Comparison of ENCODE assay signal across 16 cellular contexts in genomic region chr1:60753508-60753907, GRCh38.
A peak's percentile ranks its signal among the peaks of the same experiment; 100 is the strongest.
DNase-seq lines count a peak whose midpoint lies in the region.
"Had no signal": no experiment of that assay in that cellular context is flagged by ENCODE, and none has a peak within 500 bp of the region (broad histone marks: within the 10 kb centered on the region; RNA-seq: fewer than 3 reads in every experiment).

No MANE protein-coding gene starts in this region.

- no peak overlapping the region for H3K27ac ChIP-seq in caudate nucleus (ENCODE audit: low read depth, low read length)
- no peak overlapping the region for H3K27ac ChIP-seq in SJCRH30
- H3K27ac ChIP-seq: KMS-11, RWPE1 had no signal

- no peaks in the 10 kb centered on the region for H3K9me3 Mint-ChIP-seq in activated naive CD4-positive, alpha-beta T cell treated with anti-CD3 and anti-CD28 coated beads, Interleukin-2, amount 10 ng/mL, durations not matched to agents 7 days and 5 days

- H3K36me3 Mint-ChIP-seq in activated naive CD4-positive, alpha-beta T cell treated with anti-CD3 and anti-CD28 coated beads, Interleukin-2, amount 10 ng/mL, durations not matched to agents 7 days and 5 days: no peaks in the 10 kb centered on the region
- H3K36me3 Mint-ChIP-seq: CD4-positive, CD25-positive, alpha-beta regulatory T cell had no signal

- H3K9me3 ChIP-seq in SJCRH30 (replicated peaks): no peaks in the 10 kb centered on the region

- H3K4me3 Mint-ChIP-seq in activated naive CD4-positive, alpha-beta T cell treated with anti-CD3 and anti-CD28 coated beads, Interleukin-2, amount 10 ng/mL, durations not matched to agents 7 days and 5 days: no peak overlapping the region
- H3K4me3 Mint-ChIP-seq: CD4-positive, CD25-positive, alpha-beta regulatory T cell had no signal

- H3K27me3 ChIP-seq in SJCRH30: no peaks in the 10 kb centered on the region

- H3K27me3 Mint-ChIP-seq in activated naive CD4-positive, alpha-beta T cell treated with anti-CD3 and anti-CD28 coated beads, Interleukin-2, amount 10 ng/mL, durations not matched to agents 7 days and 5 days: no peaks in the 10 kb centered on the region
- H3K27me3 Mint-ChIP-seq: CD4-positive, CD25-positive, alpha-beta regulatory T cell had no signal

- no peak overlapping the region for H3K27ac Mint-ChIP-seq in activated naive CD4-positive, alpha-beta T cell treated with anti-CD3 and anti-CD28 coated beads, Interleukin-2, amount 10 ng/mL, durations not matched to agents 7 days and 5 days
- H3K27ac Mint-ChIP-seq: CD4-positive, CD25-positive, alpha-beta regulatory T cell had no signal

- H3K4me1 ChIP-seq in SJCRH30: no peaks in the 10 kb centered on the region

- H3K4me1 Mint-ChIP-seq in activated naive CD4-positive, alpha-beta T cell treated with anti-CD3 and anti-CD28 coated beads, Interleukin-2, amount 10 ng/mL, durations not matched to agents 7 days and 5 days: no peaks in the 10 kb centered on the region
- H3K4me1 Mint-ChIP-seq: CD4-positive, CD25-positive, alpha-beta regulatory T cell had no signal

- CTCF ChIA-PET in activated naive CD4-positive, alpha-beta T cell treated with anti-CD3 and anti-CD28 coated beads, Interleukin-2, amount 10 ng/mL, durations not matched to agents 7 days and 5 days (lab: Charles Lee): interaction anchor here (1.2 kb wide), 1 partner anchor 12 kb away, joined by 4 read pairs; no protein-coding TSS in a partner anchor

- H3K4me3 ChIP-seq in SJCRH30: no peak overlapping the region

- no peaks in the 10 kb centered on the region for H3K36me3 ChIP-seq in SJCRH30

- DNase-seq in NCI-H524 (lab: John Stamatoyannopoulos, UW): peak; percentile 5 to 54
- no peak for DNase-seq in NCI-H524 treated with DMSO at 0.1 percent for 48 hours (lab: John Stamatoyannopoulos, UW)
- peak; percentile 67 for DNase-seq in NCI-H1436 treated with DMSO at 0.1 percent for 48 hours (lab: John Stamatoyannopoulos, UW)
- peak; percentile 91 for DNase-seq in SK-N-DZ (ENCODE audit: low spot score)
- DNase-seq in activated naive CD4-positive, alpha-beta T cell treated with anti-CD3 and anti-CD28 coated beads, Interleukin-2, amount 10 ng/mL, durations not matched to agents 7 days and 5 days: no peak
- no peak for DNase-seq in caudate nucleus (lab: John Stamatoyannopoulos, UW)
- no peak for DNase-seq in SJCRH30
- DNase-seq: CD4-positive, CD25-positive, alpha-beta regulatory T cell; DMS79 treated with DMSO at 0.1 percent for 48 hours; NCI-H345; NCI-H526; NK-92 treated with Interleukin-12 subunit alpha and Interleukin-12 subunit beta, amount 100 ng/mL, for 24 hours; SHP77 treated with DMSO at 0.1 percent for 48 hours; T-helper 1 cell had no signal

Comparison
In these comparisons a context has a peak if more than half of its experiments do, and no peak if none do; other contexts are left out.
1. DNase-seq: peak in NCI-H524 (2 of 2), NCI-H1436 treated with DMSO at 0.1 percent for 48 hours (single experiment) and SK-N-DZ (single experiment); none in NCI-H524 treated with DMSO at 0.1 percent for 48 hours (single experiment), activated naive CD4-positive, alpha-beta T cell treated with anti-CD3 and anti-CD28 coated beads, Interleukin-2, amount 10 ng/mL, durations not matched to agents 7 days and 5 days (single experiment), caudate nucleus (0 of 61) and SJCRH30 (0 of 2).